ENCODE assay signal across 15 cellular contexts in genomic region chr17:75836605-75837004, GRCh38. TPM values are rescaled to one million over a fixed set of nuclear protein-coding genes. Genes with fewer than 3 reads are reported as not detected.
A peak's percentile ranks its signal among the peaks of the same experiment; 100 is the strongest.
DNase-seq lines count a peak whose midpoint lies in the region; ATAC-seq, FAIRE-seq and TF ChIP-seq lines count a peak whose summit lies in the region.
"Had no signal": no experiment of that assay in that cellular context is flagged by ENCODE, and none has a peak within 500 bp of the region (broad histone marks: within the 10 kb centered on the region; RNA-seq: fewer than 3 reads in every experiment).

No MANE protein-coding gene starts in this region.

- POLR2A ChIA-PET in HepG2 (lab: Yijun Ruan, JAX): interaction anchor here (0.8 to 2.6 kb wide), 3 partner anchors 9 to 57 kb away, joined by 3 to 8 read pairs (median 7); partner anchors contain the start of gene WBP2
- POLR2A ChIA-PET in H1 (lab: Charles Lee; ENCODE audit: partially characterized antibody): interaction anchor here (0.6 to 7.4 kb wide), 6 partner anchors 8 to 162 kb away, joined by 3 to 36 read pairs (median 4); partner anchors contain the start of gene UNC13D

- H3K4me1 ChIP-seq in HepG2 (ENCODE audit: insufficient read depth, low read length): no peaks in the 10 kb centered on the region
- H3K4me1 ChIP-seq in right lobe of liver: no peaks in the 10 kb centered on the region
- H3K4me1 ChIP-seq in H1 (replicated peaks in 1 of 4; ENCODE audit: control insufficient read depth in 3 of 4, insufficient read depth in 4 of 4, low read length in 3 of 4): peaks cover 0 to 17% (median 10%) of the 10 kb centered on the region in 4 experiments; a peak in 6 of 7 replicates
- H3K4me1 ChIP-seq in MM.1S (ENCODE audit: low read length): no peaks in the 10 kb centered on the region
- H3K4me1 ChIP-seq: Caco-2 had no signal

- H4K20me1 ChIP-seq in HepG2 (ENCODE audit: insufficient read depth, low read length): no peaks in the 10 kb centered on the region
- H4K20me1 ChIP-seq in H1 (replicated peaks in 1 of 2; ENCODE audit: control insufficient read depth in 1 of 2, insufficient read depth in 2 of 2, low read length in 2 of 2): no peaks in the 10 kb centered on the region
- H4K20me1 ChIP-seq in MM.1S (ENCODE audit: insufficient read depth, low read length): no peaks in the 10 kb centered on the region

- no peak overlapping the region for H4K5ac ChIP-seq in H1 (ENCODE audit: insufficient read length, low read depth, low read length)

- intact Hi-C loops in HepG2 (cut with micrococcal nuclease; ENCODE audit: unreplicated experiment): no loop called here
- intact Hi-C loops in right lobe of liver (cut with DNase I): no loop called here

- peak overlapping the region; percentile 21 for H3K27ac Mint-ChIP-seq in type B pancreatic cell
- H3K27ac Mint-ChIP-seq: B cell, H9 had no signal

- FAIRE-seq in HepG2 (lab: Jason Lieb, UNC) (no peak), H1 (lab: Jason Lieb, UNC) (no peak)

- H3K4me3 ChIP-seq in HepG2 (replicated peaks in 1 of 3; ENCODE audit: insufficient read depth in 1 of 3, low read depth in 2 of 3, low read length in 3 of 3) (no peak overlapping the region), right lobe of liver (no peak overlapping the region), H1 (ENCODE audit: extremely low read depth in 1 of 4, insufficient read depth in 2 of 4, low read depth in 3 of 4, low read length in 4 of 4) (no peak overlapping the region), MM.1S (ENCODE audit: low read length) (no peak overlapping the region)

- no peaks in the 10 kb centered on the region for H3F3A ChIP-seq in MM.1S (ENCODE audit: insufficient read depth, low read length)

- 0 out of 2 replicates have a peak overlapping the region, but pooled peaks have one; percentile 29 for H2BK15ac ChIP-seq in H1 (ENCODE audit: low read length)

- H2AFZ ChIP-seq in HepG2 (ENCODE audit: low read length) (no peak overlapping the region), H1 (ENCODE audit: low read length) (no peak overlapping the region), MM.1S (ENCODE audit: low read length) (no peak overlapping the region)

- no peak for DNase-seq in HepG2 (ENCODE audit: low spot score)
- no peak for DNase-seq in right lobe of liver
- no peak for DNase-seq in H1 (ENCODE audit: low read depth in 1 of 2, low spot score in 2 of 2)
- no peak for DNase-seq in type B pancreatic cell (ENCODE audit: extremely low spot score, unreplicated experiment)
- DNase-seq in HK-2 (ENCODE audit: unreplicated experiment): no peak
- no peak for DNase-seq in GM10266 (ENCODE audit: extremely low spot score)
- DNase-seq in MM.1S: no peak
- DNase-seq: Caco-2; CD8-positive, alpha-beta memory T cell; DND-41; GDM1; H9 had no signal

- H4K8ac ChIP-seq in H1 (ENCODE audit: extremely low read depth, insufficient read depth, low read length): no peak overlapping the region; the same call in 1 of the 2 replicates

- H3K9me2 ChIP-seq in MM.1S (replicated peaks; ENCODE audit: insufficient read depth, low read length): no peaks in the 10 kb centered on the region

- H3K4me2 ChIP-seq in HepG2 (ENCODE audit: low read depth, low read length) (no peak overlapping the region), H1 (ENCODE audit: insufficient read depth in 1 of 2, low read depth in 2 of 2, low read length in 2 of 2) (no peak overlapping the region), MM.1S (ENCODE audit: low read depth, low read length) (no peak overlapping the region)

- H2BK5ac ChIP-seq in H1 (ENCODE audit: low read depth, low read length): 0 out of 2 replicates have a peak overlapping the region, but pooled peaks have one; percentile 35

- in situ Hi-C loops in HepG2 (cut with HindIII; ENCODE audit: extremely low pct_ligation_motif_present, low pct_unique_long_range_greater_than_20kb): no loop called here

- no peak overlapping the region for H2BK12ac ChIP-seq in H1 (ENCODE audit: low read depth, low read length)

- H2BK120ac ChIP-seq in H1 (replicated peaks; ENCODE audit: low read depth, low read length): no peak overlapping the region

- no peak overlapping the region for H2BK20ac ChIP-seq in H1 (ENCODE audit: low read length)

- H3K9me3 ChIP-seq in HepG2 (ENCODE audit: low read length) (no peaks in the 10 kb centered on the region), right lobe of liver (no peaks in the 10 kb centered on the region), KOPT-K1 (ENCODE audit: insufficient read depth, low read length, poor library complexity, severe bottlenecking) (no peaks in the 10 kb centered on the region), H1 (ENCODE audit: insufficient read depth in 2 of 2, low read depth in 1 of 2, low read length in 1 of 2) (no peaks in the 10 kb centered on the region), MM.1S (replicated peaks; ENCODE audit: insufficient read depth, low read length) (no peaks in the 10 kb centered on the region)
- H3K9me3 ChIP-seq: Caco-2 had no signal

- no peak overlapping the region for H3K4me3 Mint-ChIP-seq in type B pancreatic cell
- H3K4me3 Mint-ChIP-seq: B cell; CD14-positive monocyte; CD8-positive, alpha-beta memory T cell; H9 had no signal

- TF ChIP-seq RAD21 in HepG2 (CRISPR knock-in tag; IDR thresholded peaks at IDR 0.05) (no peak), H1 (IDR thresholded peaks at IDR 0.05 in 1 of 2, conservative IDR thresholded peaks at IDR 0.05 in 1 of 2; ENCODE audit: low read depth in 2 of 2, low read length in 2 of 2) (no peak)

- H3K9me3 Mint-ChIP-seq in type B pancreatic cell: no peaks in the 10 kb centered on the region
- H3K9me3 Mint-ChIP-seq: CD14-positive monocyte; CD8-positive, alpha-beta memory T cell; H9 had no signal

- H3K56ac ChIP-seq in H1 (replicated peaks; ENCODE audit: insufficient read length, low read depth, low read length): no peak overlapping the region

- no peaks in the 10 kb centered on the region for H3K27me3 Mint-ChIP-seq in type B pancreatic cell
- H3K27me3 Mint-ChIP-seq: B cell; CD8-positive, alpha-beta memory T cell had no signal

- no peak overlapping the region for H2AK5ac ChIP-seq in H1 (ENCODE audit: low read depth, low read length)

- no peaks in the 10 kb centered on the region for H3K79me1 ChIP-seq in H1 (ENCODE audit: low read depth, low read length)

- no peak overlapping the region for H3K4ac ChIP-seq in H1 (replicated peaks; ENCODE audit: insufficient read length, low read depth, low read length)

- no peak overlapping the region for H3K23ac ChIP-seq in H1 (ENCODE audit: insufficient read length)

- no peak for TF ChIP-seq POLR2A in HepG2 (IDR thresholded peaks at IDR 0.05; ENCODE audit: insufficient read depth in 1 of 2, low read depth in 2 of 2, low read length in 2 of 2)
- TF ChIP-seq POLR2A in right lobe of liver (IDR thresholded peaks at IDR 0.05): no peak
- TF ChIP-seq POLR2A in H1 (IDR thresholded peaks at IDR 0.05; ENCODE audit: control extremely low read depth in 1 of 2, low read depth in 2 of 2, low read length in 2 of 2): no peak

- H4K91ac ChIP-seq in H1 (replicated peaks; ENCODE audit: insufficient read length, low read length): no peak overlapping the region

- H3K9ac ChIP-seq in HepG2 (ENCODE audit: insufficient read depth, low read depth, low read length): no peak overlapping the region
- H3K9ac ChIP-seq in H1 (replicated peaks in 1 of 4; ENCODE audit: extremely low read depth in 1 of 4, low read depth in 3 of 4, low read length in 3 of 4): no peak overlapping the region
- H3K9ac ChIP-seq in MM.1S (ENCODE audit: low read length): no peak overlapping the region

- no peak overlapping the region; the same call in 1 of the 2 replicates for H3K18ac ChIP-seq in H1 (ENCODE audit: extremely low read depth, low read length)

- H3K27ac ChIP-seq in HepG2 (ENCODE audit: extremely low read length, insufficient read depth, low read length) (no peak overlapping the region), right lobe of liver (no peak overlapping the region), KOPT-K1 (ENCODE audit: low read depth, low read length, poor library complexity, severe bottlenecking) (peak overlapping the region; percentile 29), H1 (ENCODE audit: low read depth, low read length) (no peak overlapping the region), MM.1S (ENCODE audit: low read length) (no peak overlapping the region)

- TF ChIP-seq CTCF in HepG2 (CRISPR knock-in tag; IDR thresholded peaks at IDR 0.05) (no peak), right lobe of liver (IDR thresholded peaks at IDR 0.05) (no peak), H1 (IDR thresholded peaks at IDR 0.05; ENCODE audit: control extremely low read depth in 1 of 3, insufficient read depth in 1 of 3, low read depth in 1 of 3, low read length in 3 of 3) (no peak), type B pancreatic cell (conservative IDR thresholded peaks at IDR 0.05) (no peak), GM10266 (IDR thresholded peaks at IDR 0.05; ENCODE audit: control insufficient read depth, insufficient read depth, low read depth, missing control alignments) (no peak), MM.1S (IDR thresholded peaks at IDR 0.05; ENCODE audit: low read length) (no peak)

- H3K23me2 ChIP-seq in H1 (ENCODE audit: low read depth, low read length): no peaks in the 10 kb centered on the region; the same call in 1 of the 2 replicates

- peaks cover 15 to 32% of the 10 kb centered on the region in 2 experiments; a peak in 4 of 5 replicates for H3K36me3 ChIP-seq in HepG2 (replicated peaks in 1 of 2; ENCODE audit: control insufficient read depth in 1 of 2, insufficient read depth in 2 of 2, low read length in 2 of 2)
- H3K36me3 ChIP-seq in right lobe of liver: peaks cover 0 to 16% (median 1%) of the 10 kb centered on the region in 4 donors
- peaks cover 81% of the 10 kb centered on the region for H3K36me3 ChIP-seq in KOPT-K1 (ENCODE audit: insufficient read depth, low read length)
- H3K36me3 ChIP-seq in H1 (ENCODE audit: control insufficient read depth in 2 of 4, insufficient read depth in 4 of 4, low read length in 3 of 4): no peaks in the 10 kb centered on the region
- no peaks in the 10 kb centered on the region for H3K36me3 ChIP-seq in MM.1S (replicated peaks; ENCODE audit: insufficient read depth, low read length)

- no TSS peak for BruUV-seq in HepG2 (replicated peaks; lab: Mats Ljungman, UMichigan)

- CTCF ChIA-PET in HepG2 (lab: Yijun Ruan, JAX; ENCODE audit: low intra/inter-chr PET ratio, low total read pairs) (no interaction called here), H1 (lab: Charles Lee; ENCODE audit: partially characterized antibody) (interaction anchor here (0.6 to 21.9 kb wide), 8 partner anchors 11 to 712 kb away, joined by 3 to 563 read pairs (median 4); partner anchors contain the start of genes UNC13D and WBP2)

- WGBS in HepG2 (ENCODE audit: low lambda C conversion rate): 91% methylated on average over 6 of the region's 9 CpGs
- 95% methylated on average over 6 of the region's 9 CpGs for WGBS in right lobe of liver (ENCODE audit: insufficient coverage, low coverage, low lambda C conversion rate, missing lambda C conversion rate)
- WGBS in H1 (ENCODE audit: extremely low coverage in 1 of 2, insufficient coverage in 1 of 2, insufficient read length in 1 of 2, insufficient replicate concordance in 2 of 2, low coverage in 1 of 2, low lambda C conversion rate in 2 of 2, missing lambda C conversion rate in 1 of 2), 2 experiments: 85% methylated on average over 9 of the region's 9 CpGs; no CpG with 5 or more reads in 1 of the 2 experiments

- H3K14ac ChIP-seq in H1 (ENCODE audit: insufficient read length): no peak overlapping the region

- ATAC-seq in HepG2 (no peak), right lobe of liver (no peak)

- H3K79me2 ChIP-seq in HepG2 (ENCODE audit: insufficient read depth, low read length) (no peaks in the 10 kb centered on the region), H1 (ENCODE audit: control insufficient read depth in 1 of 2, insufficient read depth in 2 of 2, low read length in 2 of 2) (no peaks in the 10 kb centered on the region), MM.1S (ENCODE audit: low read length) (no peaks in the 10 kb centered on the region)

- H3K36me3 Mint-ChIP-seq in type B pancreatic cell: no peaks in the 10 kb centered on the region

- H3K4me1 Mint-ChIP-seq in type B pancreatic cell (ENCODE audit: unreplicated experiment): peaks cover 18% of the 10 kb centered on the region

- TF ChIP-seq EP300 in HepG2 (IDR thresholded peaks at IDR 0.05; ENCODE audit: low read depth in 2 of 2, low read length in 2 of 2) (no peak), HepG2 (CRISPR knock-in tag; IDR thresholded peaks at IDR 0.05; ENCODE audit: borderline replicate concordance) (no peak), H1 (IDR thresholded peaks at IDR 0.05; ENCODE audit: borderline replicate concordance in 1 of 2, low read depth in 2 of 2, low read length in 2 of 2) (no peak)

- H3K27me3 ChIP-seq in HepG2 (ENCODE audit: control insufficient read depth in 1 of 2, insufficient read depth in 2 of 2, low read length in 2 of 2) (no peaks in the 10 kb centered on the region), right lobe of liver (no peaks in the 10 kb centered on the region), H1 (replicated peaks in 1 of 4; ENCODE audit: control insufficient read depth in 3 of 4, extremely low read depth in 1 of 4, insufficient read depth in 3 of 4, low read length in 3 of 4) (no peaks in the 10 kb centered on the region), MM.1S (replicated peaks; ENCODE audit: insufficient read depth, low read length) (peaks cover 7% of the 10 kb centered on the region; the same call in 1 of the 2 replicates)

RNA-seq across cellular contexts. Expression of gene UNC13D, which starts 7.6 kb away (rescaled TPM):
- total RNA-seq in HepG2 (2016; rRNA removed; fragmentation: Illumina TruSeq; extraction: Trizol) (27.2 and 42.7 TPM in 2 replicates), right lobe of liver (10 to 100 TPM in 3 of 6 experiments, 1 to 10 TPM in 3; 3.4 to 12.5 (median 10.7) TPM), type B pancreatic cell (ENCODE audit: low replicate concordance) (7.1 and 7.4 TPM in 2 replicates)
- 14.5 and 15.7 TPM in 2 replicates for total RNA-seq in HepG2 (2016; cell fraction: cytosol; rRNA removed; fragmentation: Illumina TruSeq; extraction: Trizol; ENCODE audit: low read depth)
- total RNA-seq in HepG2 (2016; cell fraction: insoluble cytoplasmic fraction; rRNA removed; fragmentation: Illumina TruSeq; extraction: Trizol): 22.9 and 43.4 TPM in 2 replicates
- total RNA-seq in HepG2 (2016; cell fraction: membrane; rRNA removed; fragmentation: Illumina TruSeq; extraction: Trizol): 23.8 and 27.2 TPM in 2 replicates
- 38.7 and 48.5 TPM in 2 replicates for total RNA-seq in HepG2 (2016; cell fraction: nucleus; rRNA removed; fragmentation: Illumina TruSeq; extraction: Trizol)
- polyA plus RNA-seq in HepG2 (2011; rRNA removed) (29.7 and 40.0 TPM in 2 replicates), H1 (2011; rRNA removed) (3.6 and 5.2 TPM in 2 replicates)
- 7.5 and 12.9 TPM in 2 replicates for polyA plus RNA-seq in HepG2 (2011; cell fraction: cytosol; rRNA removed)
- polyA plus RNA-seq in HepG2 (2011; cell fraction: nucleus; rRNA removed): 244 and 327 TPM in 2 replicates
- polyA plus RNA-seq in HepG2 (2012): 21.7 and 27.3 TPM in 2 replicates
- 6.0 and 6.9 TPM in 2 replicates for polyA plus RNA-seq in HepG2 (2016; cell fraction: cytosol; fragmentation: Illumina TruSeq; extraction: Trizol; ENCODE audit: low read depth)
- polyA plus RNA-seq in HepG2 (2016; cell fraction: insoluble cytoplasmic fraction; fragmentation: Illumina TruSeq; extraction: Trizol; ENCODE audit: low read depth): 21.6 and 29.9 TPM in 2 replicates
- 17.3 and 18.9 TPM in 2 replicates for polyA plus RNA-seq in HepG2 (2016; cell fraction: membrane; fragmentation: Illumina TruSeq; extraction: Trizol; ENCODE audit: low read depth)
- 126 and 127 TPM in 2 replicates for polyA plus RNA-seq in HepG2 (2016; cell fraction: nucleus; fragmentation: Illumina TruSeq; extraction: Trizol; ENCODE audit: insufficient read depth, low read depth)
- polyA minus RNA-seq in HepG2 (2011; rRNA and poly(A)+ RNA removed; ENCODE audit: low replicate concordance): 76.6 and 82.7 TPM in 2 replicates
- polyA minus RNA-seq in HepG2 (2011; cell fraction: cytosol; rRNA and poly(A)+ RNA removed): 20.3 and 24.5 TPM in 2 replicates
- 59.1 and 68.5 TPM in 2 replicates for polyA minus RNA-seq in HepG2 (2011; cell fraction: nucleus; rRNA and poly(A)+ RNA removed)
- total RNA-seq in H1 (2021; fragmentation: NEBNext Ultra II Directional; extraction: Animal tissue kit (Norgen Biotek cat#: 25700)): 7.5 and 8.4 TPM in 2 replicates
- 77.7 TPM for polyA plus RNA-seq in H1 (2011; cell fraction: cytosol; rRNA removed)
- polyA plus RNA-seq in H1 (2011; cell fraction: nucleus; rRNA removed): 15.5 TPM
- 4.1 to 10.3 TPM (median 7.8 TPM) in 4 replicates for polyA plus RNA-seq in H1 (2012, experiment 1 of 2)
- 1.9 TPM for polyA plus RNA-seq in H1 (2012, experiment 2 of 2)
- 3.7 TPM for polyA plus RNA-seq in H1 (2013, experiment 1 of 2)
- 4.2 TPM for polyA plus RNA-seq in H1 (2013, experiment 2 of 2)
- polyA minus RNA-seq in H1 (2011; rRNA and poly(A)+ RNA removed): 1.9 and 2.0 TPM in 2 replicates
- polyA minus RNA-seq in H1 (2011; cell fraction: cytosol; rRNA and poly(A)+ RNA removed): 3.7 TPM
- 3.7 TPM for polyA minus RNA-seq in H1 (2011; cell fraction: nucleus; rRNA and poly(A)+ RNA removed)

RNA-seq across cellular contexts. Expression of gene WBP2, which starts 18.5 kb away (rescaled TPM):
- total RNA-seq in HepG2 (2016; rRNA removed; fragmentation: Illumina TruSeq; extraction: Trizol) (28.2 and 29.2 TPM in 2 replicates), right lobe of liver (10 to 100 TPM; 57.5 to 99.2 (median 68.7) TPM), type B pancreatic cell (ENCODE audit: low replicate concordance) (43.0 and 49.9 TPM in 2 replicates)
- 15.4 and 19.3 TPM in 2 replicates for total RNA-seq in HepG2 (2016; cell fraction: cytosol; rRNA removed; fragmentation: Illumina TruSeq; extraction: Trizol; ENCODE audit: low read depth)
- total RNA-seq in HepG2 (2016; cell fraction: insoluble cytoplasmic fraction; rRNA removed; fragmentation: Illumina TruSeq; extraction: Trizol): 23.5 and 33.2 TPM in 2 replicates
- total RNA-seq in HepG2 (2016; cell fraction: membrane; rRNA removed; fragmentation: Illumina TruSeq; extraction: Trizol): 22.1 and 25.3 TPM in 2 replicates
- 17.9 and 23.5 TPM in 2 replicates for total RNA-seq in HepG2 (2016; cell fraction: nucleus; rRNA removed; fragmentation: Illumina TruSeq; extraction: Trizol)
- polyA plus RNA-seq in HepG2 (2011; rRNA removed) (29.5 and 34.6 TPM in 2 replicates), H1 (2011; rRNA removed) (48.2 and 72.0 TPM in 2 replicates)
- 24.9 and 26.1 TPM in 2 replicates for polyA plus RNA-seq in HepG2 (2011; cell fraction: cytosol; rRNA removed)
- 77.1 and 77.4 TPM in 2 replicates for polyA plus RNA-seq in HepG2 (2011; cell fraction: nucleus; rRNA removed)
- polyA plus RNA-seq in HepG2 (2012): 95.2 and 97.1 TPM in 2 replicates
- 14.4 and 17.2 TPM in 2 replicates for polyA plus RNA-seq in HepG2 (2016; cell fraction: cytosol; fragmentation: Illumina TruSeq; extraction: Trizol; ENCODE audit: low read depth)
- polyA plus RNA-seq in HepG2 (2016; cell fraction: insoluble cytoplasmic fraction; fragmentation: Illumina TruSeq; extraction: Trizol; ENCODE audit: low read depth): 51.6 and 76.7 TPM in 2 replicates
- 27.3 and 29.7 TPM in 2 replicates for polyA plus RNA-seq in HepG2 (2016; cell fraction: membrane; fragmentation: Illumina TruSeq; extraction: Trizol; ENCODE audit: low read depth)
- polyA plus RNA-seq in HepG2 (2016; cell fraction: nucleus; fragmentation: Illumina TruSeq; extraction: Trizol; ENCODE audit: insufficient read depth, low read depth): 87.1 and 89.4 TPM in 2 replicates
- polyA minus RNA-seq in HepG2 (2011; rRNA and poly(A)+ RNA removed; ENCODE audit: low replicate concordance): 39.8 and 42.3 TPM in 2 replicates
- 35.5 and 39.9 TPM in 2 replicates for polyA minus RNA-seq in HepG2 (2011; cell fraction: cytosol; rRNA and poly(A)+ RNA removed)
- 30.1 and 38.2 TPM in 2 replicates for polyA minus RNA-seq in HepG2 (2011; cell fraction: nucleus; rRNA and poly(A)+ RNA removed)
- total RNA-seq in H1 (2021; fragmentation: NEBNext Ultra II Directional; extraction: Animal tissue kit (Norgen Biotek cat#: 25700)): 61.8 and 71.2 TPM in 2 replicates
- polyA plus RNA-seq in H1 (2011; cell fraction: cytosol; rRNA removed): 19.9 TPM
- polyA plus RNA-seq in H1 (2011; cell fraction: nucleus; rRNA removed): 66.9 TPM
- 66.8 to 74.2 TPM (median 69.2 TPM) in 4 replicates for polyA plus RNA-seq in H1 (2012, experiment 1 of 2)
- 67.1 TPM for polyA plus RNA-seq in H1 (2012, experiment 2 of 2)
- polyA plus RNA-seq in H1 (2013, experiment 1 of 2): 61.6 TPM
- polyA plus RNA-seq in H1 (2013, experiment 2 of 2): 60.1 TPM
- 29.7 and 44.3 TPM in 2 replicates for polyA minus RNA-seq in H1 (2011; rRNA and poly(A)+ RNA removed)
- 31.1 TPM for polyA minus RNA-seq in H1 (2011; cell fraction: cytosol; rRNA and poly(A)+ RNA removed)
- polyA minus RNA-seq in H1 (2011; cell fraction: nucleus; rRNA and poly(A)+ RNA removed): 30.8 TPM

RNA-seq across cellular contexts. Expression of gene TRIM47, which starts 41.8 kb away (rescaled TPM):
- total RNA-seq in HepG2 (2016; rRNA removed; fragmentation: Illumina TruSeq; extraction: Trizol): 59.7 and 82.0 TPM in 2 replicates
- total RNA-seq in HepG2 (2016; cell fraction: cytosol; rRNA removed; fragmentation: Illumina TruSeq; extraction: Trizol; ENCODE audit: low read depth): 24.8 and 27.6 TPM in 2 replicates
- total RNA-seq in HepG2 (2016; cell fraction: insoluble cytoplasmic fraction; rRNA removed; fragmentation: Illumina TruSeq; extraction: Trizol): 52.0 and 87.1 TPM in 2 replicates
- total RNA-seq in HepG2 (2016; cell fraction: membrane; rRNA removed; fragmentation: Illumina TruSeq; extraction: Trizol): 34.8 and 37.7 TPM in 2 replicates
- total RNA-seq in HepG2 (2016; cell fraction: nucleus; rRNA removed; fragmentation: Illumina TruSeq; extraction: Trizol): 65.7 and 73.6 TPM in 2 replicates
- polyA plus RNA-seq in HepG2 (2011; rRNA removed): 33.5 and 45.8 TPM in 2 replicates
- polyA plus RNA-seq in HepG2 (2011; cell fraction: cytosol; rRNA removed): 29.2 and 33.8 TPM in 2 replicates
- polyA plus RNA-seq in HepG2 (2011; cell fraction: nucleus; rRNA removed): 126 and 158 TPM in 2 replicates
- polyA plus RNA-seq in HepG2 (2012): 46.3 and 58.3 TPM in 2 replicates
- polyA plus RNA-seq in HepG2 (2016; cell fraction: cytosol; fragmentation: Illumina TruSeq; extraction: Trizol; ENCODE audit: low read depth): 11.8 and 13.6 TPM in 2 replicates
- polyA plus RNA-seq in HepG2 (2016; cell fraction: insoluble cytoplasmic fraction; fragmentation: Illumina TruSeq; extraction: Trizol; ENCODE audit: low read depth): 67.4 and 93.5 TPM in 2 replicates
- polyA plus RNA-seq in HepG2 (2016; cell fraction: membrane; fragmentation: Illumina TruSeq; extraction: Trizol; ENCODE audit: low read depth): 24.7 and 30.6 TPM in 2 replicates
- polyA plus RNA-seq in HepG2 (2016; cell fraction: nucleus; fragmentation: Illumina TruSeq; extraction: Trizol; ENCODE audit: insufficient read depth, low read depth): 129 and 138 TPM in 2 replicates
- polyA minus RNA-seq in HepG2 (2011; rRNA and poly(A)+ RNA removed; ENCODE audit: low replicate concordance): 24.4 and 64.0 TPM in 2 replicates
- 30.4 and 41.4 TPM in 2 replicates for polyA minus RNA-seq in HepG2 (2011; cell fraction: cytosol; rRNA and poly(A)+ RNA removed)
- 31.9 and 40.8 TPM in 2 replicates for polyA minus RNA-seq in HepG2 (2011; cell fraction: nucleus; rRNA and poly(A)+ RNA removed)
- 10 to 100 TPM in 5 of 6 experiments, 1 to 10 TPM in 1; 9.1 to 27.0 (median 21.5) TPM for total RNA-seq in right lobe of liver
- total RNA-seq in H1 (2021; fragmentation: NEBNext Ultra II Directional; extraction: Animal tissue kit (Norgen Biotek cat#: 25700)): 5.1 and 6.4 TPM in 2 replicates
- 6.3 and 11.6 TPM in 2 replicates for polyA plus RNA-seq in H1 (2011; rRNA removed)
- polyA plus RNA-seq in H1 (2011; cell fraction: cytosol; rRNA removed): 6.2 TPM
- 12.1 TPM for polyA plus RNA-seq in H1 (2011; cell fraction: nucleus; rRNA removed)
- 5.0 to 8.3 TPM (median 5.5 TPM) in 4 replicates for polyA plus RNA-seq in H1 (2012, experiment 1 of 2)
- 5.4 TPM for polyA plus RNA-seq in H1 (2012, experiment 2 of 2)
- 5.7 TPM for polyA plus RNA-seq in H1 (2013, experiment 1 of 2)
- polyA plus RNA-seq in H1 (2013, experiment 2 of 2): 6.1 TPM
- 2.6 and 3.7 TPM in 2 replicates for polyA minus RNA-seq in H1 (2011; rRNA and poly(A)+ RNA removed)
- 5.0 TPM for polyA minus RNA-seq in H1 (2011; cell fraction: cytosol; rRNA and poly(A)+ RNA removed)
- polyA minus RNA-seq in H1 (2011; cell fraction: nucleus; rRNA and poly(A)+ RNA removed): 6.2 TPM
- total RNA-seq in type B pancreatic cell (ENCODE audit: low replicate concordance): 1.9 and 3.1 TPM in 2 replicates
- polyA plus RNA-seq: CD14-positive monocyte had no signal

RNA-seq across cellular contexts. Expression of gene UNK, which starts 52.0 kb away (rescaled TPM):
- total RNA-seq in HepG2 (2016; rRNA removed; fragmentation: Illumina TruSeq; extraction: Trizol) (28.6 and 33.0 TPM in 2 replicates), right lobe of liver (10 to 100 TPM in 4 of 6 experiments, 1 to 10 TPM in 2; 5.8 to 29.2 (median 11.1) TPM), type B pancreatic cell (ENCODE audit: low replicate concordance) (41.9 and 49.7 TPM in 2 replicates)
- total RNA-seq in HepG2 (2016; cell fraction: cytosol; rRNA removed; fragmentation: Illumina TruSeq; extraction: Trizol; ENCODE audit: low read depth): 37.2 and 44.0 TPM in 2 replicates
- total RNA-seq in HepG2 (2016; cell fraction: insoluble cytoplasmic fraction; rRNA removed; fragmentation: Illumina TruSeq; extraction: Trizol): 21.2 and 33.0 TPM in 2 replicates
- 58.6 and 59.5 TPM in 2 replicates for total RNA-seq in HepG2 (2016; cell fraction: membrane; rRNA removed; fragmentation: Illumina TruSeq; extraction: Trizol)
- 38.6 and 43.6 TPM in 2 replicates for total RNA-seq in HepG2 (2016; cell fraction: nucleus; rRNA removed; fragmentation: Illumina TruSeq; extraction: Trizol)
- polyA plus RNA-seq in HepG2 (2011; rRNA removed) (30.7 and 31.6 TPM in 2 replicates), H1 (2011; rRNA removed) (24.2 and 28.9 TPM in 2 replicates)
- polyA plus RNA-seq in HepG2 (2011; cell fraction: cytosol; rRNA removed): 18.7 and 21.7 TPM in 2 replicates
- polyA plus RNA-seq in HepG2 (2011; cell fraction: nucleus; rRNA removed): 50.0 and 56.4 TPM in 2 replicates
- polyA plus RNA-seq in HepG2 (2012): 20.8 and 23.9 TPM in 2 replicates
- polyA plus RNA-seq in HepG2 (2016; cell fraction: cytosol; fragmentation: Illumina TruSeq; extraction: Trizol; ENCODE audit: low read depth): 55.3 and 62.7 TPM in 2 replicates
- 28.7 and 35.1 TPM in 2 replicates for polyA plus RNA-seq in HepG2 (2016; cell fraction: insoluble cytoplasmic fraction; fragmentation: Illumina TruSeq; extraction: Trizol; ENCODE audit: low read depth)
- 64.7 and 69.9 TPM in 2 replicates for polyA plus RNA-seq in HepG2 (2016; cell fraction: membrane; fragmentation: Illumina TruSeq; extraction: Trizol; ENCODE audit: low read depth)
- 52.8 and 60.0 TPM in 2 replicates for polyA plus RNA-seq in HepG2 (2016; cell fraction: nucleus; fragmentation: Illumina TruSeq; extraction: Trizol; ENCODE audit: insufficient read depth, low read depth)
- 24.3 and 28.1 TPM in 2 replicates for polyA minus RNA-seq in HepG2 (2011; rRNA and poly(A)+ RNA removed; ENCODE audit: low replicate concordance)
- 10.4 and 14.9 TPM in 2 replicates for polyA minus RNA-seq in HepG2 (2011; cell fraction: cytosol; rRNA and poly(A)+ RNA removed)
- 78.9 and 91.3 TPM in 2 replicates for polyA minus RNA-seq in HepG2 (2011; cell fraction: nucleus; rRNA and poly(A)+ RNA removed)
- 33.0 and 33.3 TPM in 2 replicates for total RNA-seq in H1 (2021; fragmentation: NEBNext Ultra II Directional; extraction: Animal tissue kit (Norgen Biotek cat#: 25700))
- polyA plus RNA-seq in H1 (2011; cell fraction: cytosol; rRNA removed): 25.1 TPM
- 45.5 TPM for polyA plus RNA-seq in H1 (2011; cell fraction: nucleus; rRNA removed)
- polyA plus RNA-seq in H1 (2012, experiment 1 of 2): 22.6 to 27.0 TPM (median 24.8 TPM) in 4 replicates
- polyA plus RNA-seq in H1 (2012, experiment 2 of 2): 14.6 TPM
- polyA plus RNA-seq in H1 (2013, experiment 1 of 2): 19.3 TPM
- polyA plus RNA-seq in H1 (2013, experiment 2 of 2): 19.1 TPM
- polyA minus RNA-seq in H1 (2011; rRNA and poly(A)+ RNA removed): 52.1 and 62.7 TPM in 2 replicates
- polyA minus RNA-seq in H1 (2011; cell fraction: cytosol; rRNA and poly(A)+ RNA removed): 38.1 TPM
- 75.4 TPM for polyA minus RNA-seq in H1 (2011; cell fraction: nucleus; rRNA and poly(A)+ RNA removed)
